8 cellular contexts compared by ENCODE assay signal in genomic region chr9:129413537-129414376, GRCh38.
DNase-seq lines count a peak whose midpoint lies in the region; ATAC-seq lines count a peak whose summit lies in the region.

No MANE protein-coding gene starts in this region.

- peak overlapping the region; percentile 98 for H3K27ac ChIP-seq in substantia nigra (ENCODE audit: low read depth, low read length, poor library complexity, severe bottlenecking)

- ATAC-seq in HG02571 (IDR thresholded peaks at IDR 0.05; ENCODE audit: unreplicated experiment): peak; percentile 84

- DNase-seq in GM04504 (ENCODE audit: low read depth) (peak; percentile 95), NCI-H1048 (lab: John Stamatoyannopoulos, UW) (peak; percentile 93), SK-N-DZ (ENCODE audit: low spot score) (peak; percentile 94), globus pallidus (ENCODE audit: low spot score) (peak; percentile 96), non-pigmented ciliary epithelial cell (ENCODE audit: low read depth) (peak; percentile 52), substantia nigra (lab: John Stamatoyannopoulos, UW) (peak; percentile 71 to 99 (median 94))
- DNase-seq in activated naive CD4-positive, alpha-beta T cell treated with anti-CD3 and anti-CD28 coated beads, Interleukin-2, amount 50 U/mL, for 16 hours: peak; percentile 98

Comparison
In these comparisons a context has a peak if more than half of its experiments do, and no peak if none do; other contexts are left out.
1. Peak in every context shown above with its lines: DNase-seq, ATAC-seq and H3K27ac ChIP-seq.